In the genomic region with DNA sequence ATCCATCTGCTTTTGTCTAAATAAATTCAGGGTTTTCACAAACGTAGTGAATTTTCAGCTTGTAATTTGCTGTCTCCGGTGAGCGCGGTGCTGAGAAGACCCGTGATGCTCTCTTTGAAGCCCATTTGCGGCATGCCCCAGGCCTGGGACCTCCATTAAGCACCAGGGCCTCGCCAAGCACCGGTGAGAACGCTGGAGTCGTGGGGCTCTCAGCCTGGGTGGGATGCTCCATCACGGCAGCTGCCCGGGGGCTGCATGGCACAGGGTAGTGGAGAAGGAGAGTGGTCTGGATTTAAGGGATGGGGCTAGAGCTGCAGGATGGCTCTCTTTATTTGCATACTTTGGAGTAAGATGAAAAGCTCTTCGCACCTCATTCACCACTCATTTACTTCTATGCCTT, we compare ENCODE assay signal across 23 cellular contexts.
"Had no signal": no experiment of that assay in that cellular context is flagged by ENCODE, and none has a peak within 500 bp of the region (broad histone marks: within the 10 kb centered on the region; RNA-seq: fewer than 3 reads in every experiment).

No MANE protein-coding gene starts in this region.

- H3K27ac ChIP-seq: ovary, parathyroid adenoma, psoas muscle, right lobe of liver, sigmoid colon, stomach, thoracic aorta, thyroid gland, tibial nerve, upper lobe of left lung, vagina had no signal

- H2AFZ ChIP-seq: parathyroid adenoma had no signal

- H3K9ac ChIP-seq: parathyroid adenoma had no signal

- H3K79me2 ChIP-seq: parathyroid adenoma had no signal

- FAIRE-seq: small intestine, urothelium cell line had no signal

- H3K9me3 ChIP-seq: ovary, psoas muscle, right lobe of liver, thoracic aorta, thyroid gland, upper lobe of left lung, vagina had no signal

- DNase-seq: natural killer cell; occipital lobe; ovary; psoas muscle; right cardiac atrium; right lobe of liver; sigmoid colon; small intestine; stimulated activated CD4-positive, alpha-beta T cell treated with anti-CD3 and anti-CD28 coated beads, Interleukin-15, amount 100 ng/mL, for 24 hours; stimulated activated CD4-positive, alpha-beta T cell treated with anti-CD3 and anti-CD28 coated beads, Interleukin-2, amount 100 ng/mL, for 24 hours; stimulated activated CD4-positive, alpha-beta T cell treated with anti-CD3 and anti-CD28 coated beads, Interleukin-2, amount 100 ng/mL, for 48 hours; stimulated activated CD4-positive, alpha-beta T cell treated with anti-CD3 and anti-CD28 coated beads, Interleukin-4, amount 100 ng/mL, for 24 hours; stimulated activated naive B cell treated with anti-CD40 and anti-IgM and Interleukin-4, amounts not matched to agents 10 μg/mL and 1 μg/mL and 100 μg/mL, for 72 hours; stimulated activated naive CD4-positive, alpha-beta T cell treated with Interleukin-2 at 50 U/mL for 16 hours; stomach; thyroid gland; trophoblast cell had no signal

- H3K27me3 ChIP-seq: ovary, right lobe of liver, sigmoid colon, stomach, thyroid gland, tibial nerve, upper lobe of left lung, vagina had no signal

- H3K4me1 ChIP-seq: parathyroid adenoma, psoas muscle, right lobe of liver, sigmoid colon, stomach, thyroid gland, tibial nerve, upper lobe of left lung, vagina had no signal

- H3K4me3 ChIP-seq: ovary, psoas muscle, right lobe of liver, sigmoid colon, stomach, thoracic aorta, thyroid gland, tibial nerve, upper lobe of left lung, vagina had no signal

- H3K36me3 ChIP-seq: ovary, right lobe of liver, sigmoid colon, stomach, thoracic aorta, thyroid gland, tibial nerve, upper lobe of left lung, vagina had no signal
